In genomic region chr9:77291714-77292113, GRCh38 we compare ENCODE assay signal across 9 cellular contexts.
A peak's percentile ranks its signal among the peaks of the same experiment; 100 is the strongest.
DNase-seq lines count a peak whose midpoint lies in the region; FAIRE-seq and TF ChIP-seq lines count a peak whose summit lies in the region.
"Had no signal": no experiment of that assay in that cellular context is flagged by ENCODE, and none has a peak within 500 bp of the region (broad histone marks: within the 10 kb centered on the region; RNA-seq: fewer than 3 reads in every experiment).

No MANE protein-coding gene starts in this region.

- no peak overlapping the region for H2AFZ ChIP-seq in endothelial cell of umbilical vein (ENCODE audit: low read depth, low read length)

- H3K4me1 ChIP-seq in endothelial cell of umbilical vein (ENCODE audit: control insufficient read depth, extremely low read depth, insufficient read depth, low read length): no peaks in the 10 kb centered on the region

- no TSS peak for BruUV-seq in endothelial cell of umbilical vein (replicated peaks; lab: Mats Ljungman, UMichigan)

- no peaks in the 10 kb centered on the region for H3K79me2 ChIP-seq in endothelial cell of umbilical vein (ENCODE audit: control insufficient read depth, insufficient read depth, low read length)

- no peak overlapping the region for H3K27ac ChIP-seq in endothelial cell of umbilical vein (ENCODE audit: insufficient read depth, low read depth, low read length)

- no peaks in the 10 kb centered on the region for H3K9me3 ChIP-seq in endothelial cell of umbilical vein (replicated peaks; ENCODE audit: control insufficient read depth, insufficient read depth, low read length)

- dilution Hi-C loops in endothelial cell of umbilical vein (cut with MboI; ENCODE audit: extremely low pct_ligation_motif_present, low sequenced_read_pairs): no loop called here

- no peaks in the 10 kb centered on the region for H4K20me1 ChIP-seq in endothelial cell of umbilical vein (replicated peaks; ENCODE audit: control insufficient read depth, extremely low read depth, insufficient read depth, low read length)

- POLR2A ChIA-PET in endothelial cell of umbilical vein (lab: Charles Lee): no interaction called here

- DNase-seq in NCI-H146 (lab: John Stamatoyannopoulos, UW) (peak; percentile 2), NCI-H146 treated with DMSO at 0.1 percent for 48 hours (lab: John Stamatoyannopoulos, UW; ENCODE audit: unreplicated experiment) (no peak), NCI-H524 treated with DMSO at 0.1 percent for 48 hours (lab: John Stamatoyannopoulos, UW) (peak; percentile 2), endothelial cell of umbilical vein (ENCODE audit: low read depth, low spot score) (peak; percentile 43), pons (ENCODE audit: low spot score) (peak; percentile 5), SHP77 (lab: John Stamatoyannopoulos, UW) (no peak)
- DNase-seq in activated CD4-positive, alpha-beta T cell treated with anti-CD3 and anti-CD28 coated beads, Interleukin-2, amount 50 U/mL, for 1 hour: no peak
- no peak for DNase-seq in activated effector memory CD4-positive, alpha-beta T cell treated with anti-CD3 and anti-CD28 coated beads, Interleukin-2, amount 50 U/mL, for 16 hours
- DNase-seq: foreskin melanocyte had no signal

- FAIRE-seq in endothelial cell of umbilical vein (lab: Jason Lieb, UNC): peak; percentile 69

- no peaks in the 10 kb centered on the region for H3K9me1 ChIP-seq in endothelial cell of umbilical vein (replicated peaks; ENCODE audit: control insufficient read depth, extremely low read depth, insufficient read depth, low read length)

- peaks cover 0 to 2% of the 10 kb centered on the region in 2 experiments for H3K36me3 ChIP-seq in endothelial cell of umbilical vein (ENCODE audit: control insufficient read depth in 2 of 2, extremely low read depth in 1 of 2, insufficient read depth in 2 of 2, low read length in 2 of 2)

- TF ChIP-seq POLR2A in endothelial cell of umbilical vein (IDR thresholded peaks at IDR 0.05; ENCODE audit: low read depth, low read length): no peak

- no peak overlapping the region for H3K9ac ChIP-seq in endothelial cell of umbilical vein (replicated peaks; ENCODE audit: extremely low read depth, insufficient read depth, low read length)

- CTCF ChIA-PET in endothelial cell of umbilical vein (lab: Charles Lee): interaction anchor here (0.6 to 2.9 kb wide), 26 partner anchors 8 to 744 kb away, joined by 3 to 22 read pairs (median 4); no protein-coding TSS in a partner anchor

- peak; percentile 47 to 48 for TF ChIP-seq CTCF in endothelial cell of umbilical vein (IDR thresholded peaks at IDR 0.05; ENCODE audit: extremely low read depth in 1 of 2, insufficient read depth in 1 of 2, low read depth in 1 of 2, low read length in 2 of 2)

- no peak overlapping the region for H3K4me3 ChIP-seq in endothelial cell of umbilical vein (replicated peaks in 1 of 3; ENCODE audit: insufficient read depth in 1 of 3, low read depth in 1 of 3, low read length in 3 of 3)

- no peak overlapping the region for H3K4me2 ChIP-seq in endothelial cell of umbilical vein (ENCODE audit: insufficient read depth, low read length)

- intact Hi-C loops in endothelial cell of umbilical vein (cut with micrococcal nuclease): loop anchor here (1.0 to 10.0 kb wide), 5 partner anchors 114 to 460 kb away; partner anchors contain the start of genes GNA14 and VPS13A

- no peaks in the 10 kb centered on the region for H3K27me3 ChIP-seq in endothelial cell of umbilical vein (ENCODE audit: control insufficient read depth in 2 of 2, insufficient read depth in 2 of 2, low read length in 2 of 2)

TF ChIP-seq in endothelial cell of umbilical vein, 7 proteins besides CTCF, POLR2A, EP300 and RAD21:
- TF ChIP-seq GATA2 (IDR thresholded peaks at IDR 0.05; ENCODE audit: insufficient read depth, insufficient read length, low read depth, low read length) (peak; percentile 80), MYC (IDR thresholded peaks at IDR 0.05; ENCODE audit: low read depth, low read length) (no peak), FOS (IDR thresholded peaks at IDR 0.05; ENCODE audit: borderline replicate concordance, insufficient read depth, low read length) (no peak), MAX (IDR thresholded peaks at IDR 0.05; ENCODE audit: insufficient read depth, insufficient read length) (no peak), JUN (IDR thresholded peaks at IDR 0.05; ENCODE audit: borderline replicate concordance, insufficient read depth, insufficient read length, low read depth) (no peak), POLR2AphosphoS5 (IDR thresholded peaks at IDR 0.05; ENCODE audit: insufficient read depth, low read depth, low read length) (no peak), EZH2 (IDR thresholded peaks at IDR 0.05; ENCODE audit: borderline replicate concordance, low read depth, low read length, severe bottlenecking) (no peak)

Comparison
In these comparisons a context has a peak if more than half of its experiments do, and no peak if none do; other contexts are left out.
1. DNase-seq: peak in NCI-H146 (single experiment), NCI-H524 treated with DMSO at 0.1 percent for 48 hours (single experiment), endothelial cell of umbilical vein (single experiment) and pons (single experiment); none in NCI-H146 treated with DMSO at 0.1 percent for 48 hours (single experiment), activated CD4-positive, alpha-beta T cell treated with anti-CD3 and anti-CD28 coated beads, Interleukin-2, amount 50 U/mL, for 1 hour (single experiment), SHP77 (0 of 2) and activated effector memory CD4-positive, alpha-beta T cell treated with anti-CD3 and anti-CD28 coated beads, Interleukin-2, amount 50 U/mL, for 16 hours (single experiment).